9 cellular contexts compared by ENCODE assay signal in the genomic region with DNA sequence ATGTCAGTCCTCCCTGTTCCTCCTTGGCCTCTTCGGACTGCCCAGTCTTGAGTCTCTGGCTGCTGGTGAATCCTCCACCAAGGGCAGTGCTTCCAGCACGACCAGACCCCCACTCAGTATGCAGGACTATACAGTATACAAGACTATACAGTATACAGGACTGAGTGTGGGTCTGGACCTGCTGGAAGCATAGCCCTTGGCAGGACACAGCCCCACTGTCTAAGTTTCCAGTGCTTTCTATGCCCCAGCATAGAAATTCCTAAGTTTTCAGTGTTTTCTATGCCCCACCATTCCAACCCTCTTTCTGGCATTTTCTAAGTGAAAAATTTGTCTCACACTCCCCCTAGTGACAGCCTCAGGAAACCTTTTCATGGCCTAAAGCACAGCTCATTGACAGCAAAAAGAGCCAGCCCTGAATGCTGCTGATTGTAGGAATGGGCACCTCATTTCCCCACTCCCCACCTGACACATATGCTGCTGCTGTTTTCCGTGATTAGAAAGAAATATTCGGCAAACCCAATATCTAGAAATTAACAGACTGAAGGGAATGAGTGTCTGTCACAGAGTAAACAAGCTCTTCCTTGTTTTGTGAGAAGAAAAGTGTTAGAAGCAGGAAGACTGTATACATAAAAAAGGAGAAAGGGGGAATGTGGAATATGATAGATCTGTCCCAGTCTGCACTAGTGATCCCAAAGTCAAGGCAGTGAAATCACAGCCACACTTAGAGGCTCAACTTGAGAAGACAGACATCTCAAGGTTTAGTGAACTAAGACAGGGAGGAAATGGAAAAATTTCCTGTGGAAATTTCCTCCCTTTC.
A peak's percentile ranks its signal among the peaks of the same experiment; 100 is the strongest.
DNase-seq lines count a peak whose midpoint lies in the region; ATAC-seq and TF ChIP-seq lines count a peak whose summit lies in the region.
"Had no signal": no experiment of that assay in that cellular context is flagged by ENCODE, and none has a peak within 500 bp of the region (broad histone marks: within the 10 kb centered on the region; RNA-seq: fewer than 3 reads in every experiment).

No MANE protein-coding gene starts in this region.

- H3K36me3 Mint-ChIP-seq in stimulated activated effector memory CD8-positive, alpha-beta T cell treated with anti-CD3 and anti-CD28 coated beads, Interleukin-12 subunit alpha, Interleukin-12 subunit beta, amount 100 ng/mL, for 72 hours, result no peaks in the 10 kb centered on the region

- intact Hi-C loops in ascending aorta (cut with DNase I), result loop anchor here (2.0 kb wide), 1 partner anchor 288 kb away; a partner anchor contains a TSS

- H3K4me3 ChIP-seq in ascending aorta, result no peak overlapping the region

- H3K9me3 ChIP-seq in ascending aorta, result no peaks in the 10 kb centered on the region

- H3K9me3 Mint-ChIP-seq in stimulated activated effector memory CD8-positive, alpha-beta T cell treated with anti-CD3 and anti-CD28 coated beads, Interleukin-12 subunit alpha, Interleukin-12 subunit beta, amount 100 ng/mL, for 72 hours, result no peaks in the 10 kb centered on the region
- H3K9me3 Mint-ChIP-seq: T-helper 1 cell treated with Interleukin-12 subunit alpha and Interleukin-12 subunit beta and Interleukin-4 antibody, amounts not matched to agents 30 μg/mL and 1 μg/mL, for 36 hours had no signal

- H3K4me1 ChIP-seq in ascending aorta, result peaks cover 0 to 4% of the 10 kb centered on the region in 2 donors

- no peaks in the 10 kb centered on the region for H3K27me3 ChIP-seq in ascending aorta

- TF ChIP-seq CTCF in ascending aorta (IDR thresholded peaks at IDR 0.05), result peak; percentile 46 to 80 (median 74)

- H3K4me3 Mint-ChIP-seq in stimulated activated effector memory CD8-positive, alpha-beta T cell treated with anti-CD3 and anti-CD28 coated beads, Interleukin-12 subunit alpha, Interleukin-12 subunit beta, amount 100 ng/mL, for 72 hours, result no peak overlapping the region
- H3K4me3 Mint-ChIP-seq: T-helper 1 cell treated with Interleukin-12 subunit alpha and Interleukin-12 subunit beta and Interleukin-4 antibody, amounts not matched to agents 30 μg/mL and 1 μg/mL, for 36 hours had no signal

- H3K27ac ChIP-seq in ascending aorta, result no peak overlapping the region

- DNase-seq in C1 segment of cervical spinal cord (lab: John Stamatoyannopoulos, UW), result peak in 9 of 14 donors; percentile 15 to 38 (median 34)
- peak; percentile 19 for DNase-seq in NCI-H2029 treated with DMSO at 0.1 percent for 48 hours (lab: John Stamatoyannopoulos, UW)
- DNase-seq in ascending aorta (ENCODE audit: low spot score in 2 of 2), result peak in 1 of 2 donors; percentile 73
- DNase-seq in iPS DF 4.7 (ENCODE audit: extremely low read depth, low spot score), result peak; percentile 53
- no peak for DNase-seq in stimulated activated effector memory CD8-positive, alpha-beta T cell treated with anti-CD3 and anti-CD28 coated beads, Interleukin-12 subunit alpha, Interleukin-12 subunit beta, amount 100 ng/mL, for 72 hours (ENCODE audit: low spot score in 2 of 2)
- DNase-seq in NCI-H2107 (lab: John Stamatoyannopoulos, UW), result no peak

- H3K27ac Mint-ChIP-seq in stimulated activated effector memory CD8-positive, alpha-beta T cell treated with anti-CD3 and anti-CD28 coated beads, Interleukin-12 subunit alpha, Interleukin-12 subunit beta, amount 100 ng/mL, for 72 hours, result no peak overlapping the region
- H3K27ac Mint-ChIP-seq: T-helper 1 cell treated with Interleukin-12 subunit alpha and Interleukin-12 subunit beta and Interleukin-4 antibody, amounts not matched to agents 30 μg/mL and 1 μg/mL, for 36 hours had no signal

- no peaks in the 10 kb centered on the region for H3K4me1 Mint-ChIP-seq in stimulated activated effector memory CD8-positive, alpha-beta T cell treated with anti-CD3 and anti-CD28 coated beads, Interleukin-12 subunit alpha, Interleukin-12 subunit beta, amount 100 ng/mL, for 72 hours

- H3K36me3 ChIP-seq in ascending aorta, result no peaks in the 10 kb centered on the region

- ATAC-seq in GM18511 (IDR thresholded peaks at IDR 0.05; ENCODE audit: unreplicated experiment) (peak; percentile 91), HG02870 (IDR thresholded peaks at IDR 0.05; ENCODE audit: unreplicated experiment) (peak; percentile 92)
- ATAC-seq in stimulated activated effector memory CD8-positive, alpha-beta T cell treated with anti-CD3 and anti-CD28 coated beads, Interleukin-12 subunit alpha, Interleukin-12 subunit beta, amount 100 ng/mL, for 72 hours, result peak; percentile 55

Comparison
In these comparisons a context has a peak if more than half of its experiments do, and no peak if none do; other contexts are left out.
1. DNase-seq: peak in C1 segment of cervical spinal cord (9 of 14), NCI-H2029 treated with DMSO at 0.1 percent for 48 hours (single experiment) and iPS DF 4.7 (single experiment); none in stimulated activated effector memory CD8-positive, alpha-beta T cell treated with anti-CD3 and anti-CD28 coated beads, Interleukin-12 subunit alpha, Interleukin-12 subunit beta, amount 100 ng/mL, for 72 hours (0 of 2) and NCI-H2107 (single experiment).
2. Peak in every context shown above with its lines, with median percentiles within 50 percentile points of each other: ATAC-seq.